Comparison of ENCODE assay signal across 8 cellular contexts in the genomic region with DNA sequence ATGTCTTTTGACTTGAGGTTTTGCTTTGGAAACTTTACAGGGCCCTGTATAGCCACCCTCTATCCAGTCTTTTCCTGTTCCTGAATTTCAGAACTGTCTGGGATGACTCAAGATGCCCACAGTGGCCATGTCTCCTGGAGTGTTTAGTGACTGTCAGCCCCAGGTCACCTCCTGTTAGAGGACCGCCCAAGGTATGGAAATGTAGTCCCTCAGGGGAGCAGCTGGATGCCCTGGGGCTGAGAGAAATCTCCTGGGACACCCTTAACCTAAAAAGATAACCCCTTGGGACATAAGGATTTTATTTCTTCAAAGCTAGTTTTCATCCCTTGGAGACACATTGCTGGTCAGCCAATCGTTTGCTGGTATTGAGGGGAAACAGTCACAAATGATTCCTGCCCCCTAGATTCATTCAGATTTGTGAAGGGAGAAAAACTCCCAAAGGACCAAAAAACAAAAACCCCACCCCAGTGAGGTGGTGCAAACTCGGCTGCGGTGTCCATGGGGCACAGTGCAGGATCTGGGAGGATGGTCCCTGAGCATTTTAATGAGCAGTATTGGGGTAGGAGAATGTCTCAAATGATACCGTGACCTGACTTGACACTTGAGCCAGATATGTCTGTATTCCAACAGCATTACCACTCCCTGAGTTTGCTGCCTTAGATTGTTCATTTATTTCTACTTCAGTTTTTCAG. TPM values are rescaled to one million over a fixed set of nuclear protein-coding genes. Genes with fewer than 3 reads are reported as not detected.
DNase-seq lines count a peak whose midpoint lies in the region; ATAC-seq, FAIRE-seq and TF ChIP-seq lines count a peak whose summit lies in the region.

No MANE protein-coding gene starts in this region.

- H3K4me3 Mint-ChIP-seq in HFFc6 = peak overlapping the region; percentile 90
- peak overlapping the region; percentile 82 for H3K4me3 Mint-ChIP-seq in astrocyte (ENCODE audit: unreplicated experiment)

- no peak overlapping the region for H2BK15ac ChIP-seq in mesenchymal stem cell (ENCODE audit: low read depth, poor library complexity, severe bottlenecking)

- H3K9me3 Mint-ChIP-seq in HFFc6 = no peaks in the 10 kb centered on the region
- no peaks in the 10 kb centered on the region for H3K9me3 Mint-ChIP-seq in astrocyte (ENCODE audit: unreplicated experiment)

- H3K36me3 Mint-ChIP-seq in HFFc6 (ENCODE audit: low read depth) = peaks cover 16% of the 10 kb centered on the region
- peaks cover 7% of the 10 kb centered on the region for H3K36me3 Mint-ChIP-seq in astrocyte (ENCODE audit: low read depth, unreplicated experiment)

- H3K4me1 ChIP-seq in astrocyte (ENCODE audit: insufficient read depth, low read length) (peaks cover 39% of the 10 kb centered on the region), mesenchymal stem cell (ENCODE audit: control insufficient read depth, insufficient read depth, low read depth, low read length) (peaks cover 16% of the 10 kb centered on the region), aorta (ENCODE audit: control insufficient read depth in 1 of 2, insufficient read depth in 2 of 2, low read length in 2 of 2) (no peaks in the 10 kb centered on the region)

- no peak overlapping the region for H3K23ac ChIP-seq in mesenchymal stem cell (ENCODE audit: low read length in 2 of 2)

- H3K79me2 ChIP-seq in astrocyte (ENCODE audit: insufficient read depth, low read length) = peaks cover 63% of the 10 kb centered on the region

- no peak overlapping the region for H2BK5ac ChIP-seq in mesenchymal stem cell (ENCODE audit: low read depth, low read length, poor library complexity, severe bottlenecking)

- no peak overlapping the region for H2BK12ac ChIP-seq in mesenchymal stem cell (ENCODE audit: low read length in 2 of 2)

- H3K27me3 Mint-ChIP-seq in HFFc6 (ENCODE audit: insufficient read depth) (peaks cover 3% of the 10 kb centered on the region; the same call in 1 of the 2 replicates), astrocyte (ENCODE audit: low read depth, unreplicated experiment) (peaks cover 2% of the 10 kb centered on the region)

- H3K79me1 ChIP-seq in mesenchymal stem cell (replicated peaks; ENCODE audit: low read length, poor library complexity, severe bottlenecking) = peaks cover 9% of the 10 kb centered on the region

- H3K4me3 ChIP-seq in AG04450 (ENCODE audit: low read depth, low read length) = peak overlapping the region; percentile 95
- H3K4me3 ChIP-seq in astrocyte (ENCODE audit: insufficient read depth, low read depth, low read length) = peak overlapping the region; percentile 100
- peak overlapping the region in 1 of 2 experiments; percentile 97 for H3K4me3 ChIP-seq in mesenchymal stem cell (ENCODE audit: insufficient read depth in 1 of 2, low read depth in 1 of 2, low read length in 2 of 2)
- peak overlapping the region in 1 of 2 donors; percentile 94 for H3K4me3 ChIP-seq in aorta (ENCODE audit: low read length in 2 of 2)

- intact Hi-C loops in aorta (cut with DNase I) = loop anchor here (5.0 to 10.0 kb wide), 2 partner anchors 163 to 420 kb away; partner anchors contain the start of gene ARMC5 (in 2 of the 2)

- FAIRE-seq in astrocyte (lab: Jason Lieb, UNC) = no peak

- no peak overlapping the region for H2BK120ac ChIP-seq in mesenchymal stem cell (ENCODE audit: low read depth, low read length)

- H3K14ac ChIP-seq in mesenchymal stem cell (ENCODE audit: low read length in 2 of 2) = no peak overlapping the region

- no peaks in the 10 kb centered on the region for H3K36me3 ChIP-seq in astrocyte (ENCODE audit: insufficient read depth, low read length)
- H3K36me3 ChIP-seq in mesenchymal stem cell (ENCODE audit: control insufficient read depth in 1 of 2, insufficient read depth in 2 of 2, low read depth in 1 of 2, low read length in 2 of 2) = peaks cover 14 to 20% of the 10 kb centered on the region in 2 experiments
- no peaks in the 10 kb centered on the region for H3K36me3 ChIP-seq in aorta (ENCODE audit: control insufficient read depth in 1 of 2, insufficient read depth in 2 of 2, low read length in 1 of 2)

- ATAC-seq in aorta (ENCODE audit: low FRiP score) = no peak

- H3K27ac Mint-ChIP-seq in HFFc6 (peak overlapping the region; percentile 97), astrocyte (ENCODE audit: unreplicated experiment) (peak overlapping the region; percentile 50)

- CTCF ChIA-PET in AG04450 (lab: Charles Lee) = no interaction called here

- H4K20me1 ChIP-seq in astrocyte (ENCODE audit: insufficient read depth, low read length) = peaks cover 30% of the 10 kb centered on the region

- no peak overlapping the region for H3K27ac ChIP-seq in AG04450 (ENCODE audit: low read depth, low read length)
- peak overlapping the region; percentile 93 for H3K27ac ChIP-seq in astrocyte (ENCODE audit: low read depth, low read length)
- peak overlapping the region; percentile 46 for H3K27ac ChIP-seq in mesenchymal stem cell (ENCODE audit: low read length, poor library complexity, severe bottlenecking)
- H3K27ac ChIP-seq in aorta (ENCODE audit: low read depth in 1 of 2, low read length in 2 of 2) = no peak overlapping the region

- peaks cover 4% of the 10 kb centered on the region for H3K9me3 ChIP-seq in AG04450 (ENCODE audit: control insufficient read depth, insufficient read depth, low read length)
- no peaks in the 10 kb centered on the region for H3K9me3 ChIP-seq in astrocyte (ENCODE audit: insufficient read depth, low read depth, low read length)
- peaks cover 7% of the 10 kb centered on the region for H3K9me3 ChIP-seq in mesenchymal stem cell (ENCODE audit: control insufficient read depth, low read length)
- H3K9me3 ChIP-seq in aorta (ENCODE audit: control insufficient read depth, low read length) = no peaks in the 10 kb centered on the region

- peak overlapping the region; percentile 59 for H4K8ac ChIP-seq in mesenchymal stem cell (ENCODE audit: low read length)

- no peak for TF ChIP-seq CTCF in AG04450 (IDR thresholded peaks at IDR 0.05; ENCODE audit: low read depth, low read length)
- TF ChIP-seq CTCF in HFFc6 (IDR thresholded peaks at IDR 0.05) = no peak
- no peak for TF ChIP-seq CTCF in astrocyte (IDR thresholded peaks at IDR 0.05; ENCODE audit: insufficient read depth, low read depth, low read length)
- TF ChIP-seq CTCF in GM10266 (IDR thresholded peaks at IDR 0.05; ENCODE audit: control insufficient read depth, insufficient read depth, low read depth, missing control alignments) = no peak

- no peak overlapping the region for H3K18ac ChIP-seq in mesenchymal stem cell (ENCODE audit: low read depth in 1 of 2, low read length in 2 of 2)

- WGBS in mesenchymal stem cell = 100% methylated on average over 1 of the region's 5 CpGs
- WGBS in aorta, 2 donors = 71 to 77% methylated on average over 5 of the region's 5 CpGs

- peak overlapping the region; percentile 99 for H3K9ac ChIP-seq in astrocyte (ENCODE audit: low read length)
- peak overlapping the region; percentile 99 for H3K9ac ChIP-seq in mesenchymal stem cell (ENCODE audit: low read length)

- H2AK5ac ChIP-seq in mesenchymal stem cell (ENCODE audit: low read length, severe bottlenecking) = peak overlapping the region; percentile 70

- no peaks in the 10 kb centered on the region for H3K27me3 ChIP-seq in AG04450 (ENCODE audit: control insufficient read depth, insufficient read depth, low read length)
- no peaks in the 10 kb centered on the region for H3K27me3 ChIP-seq in astrocyte (ENCODE audit: insufficient read depth, low read length)
- no peaks in the 10 kb centered on the region for H3K27me3 ChIP-seq in mesenchymal stem cell (ENCODE audit: control insufficient read depth in 1 of 2, insufficient read depth in 1 of 2, low read length in 2 of 2)
- H3K27me3 ChIP-seq in aorta (ENCODE audit: control insufficient read depth in 1 of 2, insufficient read depth in 2 of 2, low read length in 1 of 2) = no peaks in the 10 kb centered on the region

- peak overlapping the region; percentile 99 for H3K4me2 ChIP-seq in astrocyte (ENCODE audit: low read length)
- peak overlapping the region; percentile 98 for H3K4me2 ChIP-seq in mesenchymal stem cell (ENCODE audit: low read length, poor library complexity, severe bottlenecking)

- H2AFZ ChIP-seq in astrocyte (ENCODE audit: low read depth, low read length) (no peak overlapping the region), mesenchymal stem cell (ENCODE audit: low read depth, low read length) (no peak overlapping the region)

- H3K4me1 Mint-ChIP-seq in HFFc6 (ENCODE audit: low read depth) (peaks cover 63% of the 10 kb centered on the region), astrocyte (ENCODE audit: low read depth, unreplicated experiment) (peaks cover 43% of the 10 kb centered on the region)

- no peak overlapping the region for H4K91ac ChIP-seq in mesenchymal stem cell (ENCODE audit: low read length)

- DNase-seq in AG04450 (ENCODE audit: low read depth, low spot score) (no peak), HFFc6 (peak; percentile 47), astrocyte (ENCODE audit: low read depth) (peak; percentile 59), mesenchymal stem cell (peak; percentile 81), GM10266 (ENCODE audit: extremely low spot score) (no peak), NCI-H2227 treated with DMSO at 0.1 percent for 48 hours (lab: John Stamatoyannopoulos, UW) (no peak), aorta (no peak)
- no peak for DNase-seq in stimulated activated CD4-positive, alpha-beta T cell treated with anti-CD3 and anti-CD28 coated beads, Interleukin-4, amount 100 ng/mL, for 4 hours

- POLR2A ChIA-PET in AG04450 (lab: Yijun Ruan, JAX) = no interaction called here

- no peak overlapping the region for H3K4ac ChIP-seq in mesenchymal stem cell (ENCODE audit: low read depth in 1 of 2, low read length in 2 of 2)

RNA-seq across cellular contexts. Expression of gene ZNF267, which starts 1.7 kb away (rescaled TPM):
- polyA plus RNA-seq in AG04450 (2011; rRNA removed) = 5.1 and 6.8 TPM in 2 replicates
- 6.4 and 9.2 TPM in 2 replicates for polyA minus RNA-seq in AG04450 (2011; rRNA and poly(A)+ RNA removed)
- 1 to 10 TPM; 5.5 to 8.9 (median 6.9) TPM for total RNA-seq in HFFc6 (2021; fragmentation: NEBNext Ultra II Directional; extraction: Animal tissue kit (Norgen Biotek cat#: 25700))
- 16.5 and 19.6 TPM in 2 replicates for total RNA-seq in astrocyte
- polyA plus RNA-seq in mesenchymal stem cell (2013, experiment 1 of 2) = 5.0 TPM
- polyA plus RNA-seq in mesenchymal stem cell (2013, experiment 2 of 2) = 5.2 TPM
- 10 to 100 TPM; 17.4 to 17.7 TPM for total RNA-seq in aorta
- polyA plus RNA-seq in aorta = 1 to 10 TPM; 1.6 to 1.7 TPM

Comparison
In these comparisons a context has a peak if more than half of its experiments do, and no peak if none do; other contexts are left out.
1. DNase-seq: peak in HFFc6 (single experiment), astrocyte (single experiment) and mesenchymal stem cell (single experiment); none in AG04450 (single experiment), GM10266 (single experiment), NCI-H2227 treated with DMSO at 0.1 percent for 48 hours (single experiment), stimulated activated CD4-positive, alpha-beta T cell treated with anti-CD3 and anti-CD28 coated beads, Interleukin-4, amount 100 ng/mL, for 4 hours (0 of 2) and aorta (0 of 2).
2. H3K27ac ChIP-seq: peak in astrocyte (single experiment) and mesenchymal stem cell (single experiment); none in AG04450 (single experiment) and aorta (0 of 2).